Comparison of ENCODE assay signal across 17 cellular contexts in the genomic region with DNA sequence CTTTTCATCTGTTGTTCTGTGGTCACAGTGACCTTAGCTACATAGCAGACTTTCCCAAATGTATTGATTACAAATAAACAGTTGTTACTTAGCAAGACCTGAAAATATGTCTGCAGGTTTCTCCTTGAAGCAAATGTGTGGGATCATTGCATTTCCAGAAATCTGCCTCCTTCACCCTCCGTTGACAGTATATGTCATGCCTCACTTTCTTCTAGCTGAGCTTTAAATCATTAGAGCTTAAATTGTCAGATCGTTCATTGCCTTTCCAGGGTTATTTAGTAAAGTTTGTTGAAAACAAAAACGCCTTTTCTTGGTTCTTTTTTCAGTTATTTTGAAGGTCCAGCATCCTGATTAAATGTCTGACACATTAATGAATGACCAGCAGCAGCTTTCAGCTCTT. TPM values are rescaled to one million over a fixed set of nuclear protein-coding genes. Genes with fewer than 3 reads are reported as not detected.
DNase-seq lines count a peak whose midpoint lies in the region; ATAC-seq and TF ChIP-seq lines count a peak whose summit lies in the region.
"Had no signal": no experiment of that assay in that cellular context is flagged by ENCODE, and none has a peak within 500 bp of the region (broad histone marks: within the 10 kb centered on the region; RNA-seq: fewer than 3 reads in every experiment).

No MANE protein-coding gene starts in this region.

- H3K4me3 ChIP-seq in SU-DHL-6 (ENCODE audit: insufficient read depth, low read length, poor library complexity, severe bottlenecking) = no peak overlapping the region
- H3K4me3 ChIP-seq: ovary had no signal

- TF ChIP-seq CTCF in CD14-positive monocyte (IDR thresholded peaks at IDR 0.05) (no peak), Calu3 (IDR thresholded peaks at IDR 0.05; ENCODE audit: unreplicated experiment) (no peak), SU-DHL-6 (IDR thresholded peaks at IDR 0.05; ENCODE audit: insufficient read depth, low read length, poor library complexity, severe bottlenecking) (no peak)

- no peak overlapping the region for H2AFZ ChIP-seq in SU-DHL-6 (ENCODE audit: low read depth, low read length, severe bottlenecking)

- H3K27ac ChIP-seq in SU-DHL-6 (ENCODE audit: low read depth, low read length) = peak overlapping the region; percentile 71; the same call in 1 of the 2 replicates
- H3K27ac ChIP-seq in epithelial cell of prostate = peak overlapping the region; percentile 89
- H3K27ac ChIP-seq: ovary had no signal

- H3K9ac ChIP-seq in SU-DHL-6 (ENCODE audit: low read length) = no peak overlapping the region

- H3K9me3 Mint-ChIP-seq in CD14-positive monocyte (peaks cover 0 to 2% (median 0%) of the 10 kb centered on the region in 7 donors), Calu3 (ENCODE audit: low read depth, unreplicated experiment) (no peaks in the 10 kb centered on the region)

- H3K9me2 ChIP-seq in SU-DHL-6 (replicated peaks; ENCODE audit: insufficient read depth, low read length) = no peaks in the 10 kb centered on the region

- DNase-seq in CD14-positive monocyte (ENCODE audit: low spot score) = no peak
- no peak for DNase-seq in Calu3
- DNase-seq in epithelial cell of prostate (ENCODE audit: low read depth, low spot score) = no peak
- DNase-seq in NK-92 (lab: John Stamatoyannopoulos, UW; ENCODE audit: unreplicated experiment) = no peak
- no peak for DNase-seq in NCI-H446 treated with DMSO at 0.1 percent for 48 hours (lab: John Stamatoyannopoulos, UW)
- DNase-seq: activated CD8-positive, alpha-beta memory T cell treated with anti-CD3 and anti-CD28 coated beads, Interleukin-2, amount 50 U/mL, for 4 hours; C1 segment of cervical spinal cord; cerebellar nuclear complex; HCEC 1CT; hypothalamus; NCI-H187 treated with DMSO at 0.1 percent for 48 hours; NCI-H510A treated with DMSO at 0.1 percent for 48 hours; ovary had no signal

- H3K4me3 Mint-ChIP-seq in CD14-positive monocyte (no peak overlapping the region), Calu3 (ENCODE audit: low read depth, unreplicated experiment) (no peak overlapping the region)

- H3K27ac Mint-ChIP-seq in CD14-positive monocyte (peak overlapping the region; percentile 77 to 99 (median 87)), Calu3 (ENCODE audit: unreplicated experiment) (peak overlapping the region; percentile 52)

- H4K20me1 ChIP-seq in SU-DHL-6 (ENCODE audit: low read depth, low read length) = no peaks in the 10 kb centered on the region; the same call in 1 of the 2 replicates

- intact Hi-C loops in CD14-positive monocyte (cut with micrococcal nuclease) (loop anchor here in 1 of 2 donors (10.0 kb wide), 1 partner anchor 64 kb away; the partner anchor contains the start of gene LTC4S), Calu3 (cut with micrococcal nuclease; ENCODE audit: unreplicated experiment) (loop anchor here (5.0 kb wide), 1 partner anchor 33 kb away; the partner anchor contains the start of gene CANX)

- no peak overlapping the region for H3K4me2 ChIP-seq in SU-DHL-6 (ENCODE audit: low read depth, low read length, poor library complexity, severe bottlenecking)

- H3K36me3 Mint-ChIP-seq in CD14-positive monocyte (peaks cover 44 to 60% of the 10 kb centered on the region in 2 donors), Calu3 (ENCODE audit: insufficient read depth, unreplicated experiment) (peaks cover 90% of the 10 kb centered on the region)

- no peaks in the 10 kb centered on the region for H3K9me3 ChIP-seq in SU-DHL-6 (ENCODE audit: insufficient read depth, low read length)
- H3K9me3 ChIP-seq: ovary had no signal

- H3K4me1 Mint-ChIP-seq in CD14-positive monocyte (peaks cover 54% of the 10 kb centered on the region), Calu3 (ENCODE audit: low read depth, unreplicated experiment) (peaks cover 48% of the 10 kb centered on the region)

- H3K27me3 Mint-ChIP-seq in CD14-positive monocyte (ENCODE audit: low read depth in 3 of 3) = peaks cover 0 to 2% (median 0%) of the 10 kb centered on the region in 3 donors
- no peaks in the 10 kb centered on the region for H3K27me3 Mint-ChIP-seq in Calu3 (ENCODE audit: unreplicated experiment)

- peaks cover 55% of the 10 kb centered on the region for H3F3A ChIP-seq in SU-DHL-6 (ENCODE audit: insufficient read depth)

- BruUV-seq in Calu3 (replicated peaks; lab: Mats Ljungman, UMichigan) = no TSS peak

- ATAC-seq in GM21515 (IDR thresholded peaks at IDR 0.05; ENCODE audit: unreplicated experiment) = no peak

- CTCF ChIA-PET in Calu3 (lab: Charles Lee) = interaction anchor here (0.8 kb wide), 1 partner anchor 66 kb away, joined by 7 read pairs; no protein-coding TSS in a partner anchor

- H3K36me3 ChIP-seq in SU-DHL-6 (ENCODE audit: low read length) = peaks cover 42% of the 10 kb centered on the region
- H3K36me3 ChIP-seq: ovary had no signal

- H3K79me2 ChIP-seq in SU-DHL-6 (ENCODE audit: insufficient read depth, low read length) = peaks cover 21% of the 10 kb centered on the region

- H3K27me3 ChIP-seq in SU-DHL-6 (ENCODE audit: low read length) = no peaks in the 10 kb centered on the region
- H3K27me3 ChIP-seq: ovary had no signal

RNA-seq across cellular contexts. Expression of gene MAML1, which starts 2.3 kb away (rescaled TPM):
- 1 to 10 TPM; 2.2 to 2.7 TPM for polyA plus RNA-seq in CD14-positive monocyte
- 37.0 and 38.5 TPM in 2 replicates for total RNA-seq in Calu3 (2022)

RNA-seq across cellular contexts. Expression of gene CANX, which starts 31.6 kb away (rescaled TPM):
- polyA plus RNA-seq in CD14-positive monocyte = 100 to 1,000 TPM; 259 to 368 TPM
- total RNA-seq in Calu3 (2022) = 1,253 and 1,434 TPM in 2 replicates

RNA-seq across cellular contexts. Expression of gene CBY3, which starts 49.5 kb away (rescaled TPM):
- polyA plus RNA-seq in CD14-positive monocyte = not detected
- total RNA-seq in Calu3 (2022) = not detected in 2 replicates
- total RNA-seq: Daoy, skeletal muscle tissue had no signal
- polyA plus RNA-seq: ovary had no signal
